Comparison of ENCODE assay signal across 1 cellular context in the genomic region with DNA sequence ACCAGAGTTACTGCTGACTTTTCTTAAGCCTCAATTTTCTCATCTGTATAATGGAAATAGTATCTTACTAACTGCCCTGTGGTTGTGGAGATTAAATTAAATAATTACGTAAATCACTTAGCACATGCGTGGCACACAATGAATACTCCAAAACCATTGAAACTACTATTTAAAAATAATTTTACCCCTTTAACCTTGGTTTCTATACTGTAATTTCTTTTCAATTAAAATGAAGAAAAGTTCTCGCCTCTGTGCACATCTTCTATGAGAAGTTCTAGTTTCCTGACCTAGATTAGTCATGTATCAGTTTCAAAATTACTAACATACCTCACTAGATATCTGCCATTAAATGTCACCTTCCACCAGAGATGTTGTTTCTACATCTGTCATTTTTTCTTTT.
TF ChIP-seq lines count a peak whose summit lies in the region.

No MANE protein-coding gene starts in this region.

TF ChIP-seq in SK-N-SH, 30 proteins besides CTCF, POLR2A, EP300 and RAD21 (continued from another document):
- TF ChIP-seq, protein P1, sequence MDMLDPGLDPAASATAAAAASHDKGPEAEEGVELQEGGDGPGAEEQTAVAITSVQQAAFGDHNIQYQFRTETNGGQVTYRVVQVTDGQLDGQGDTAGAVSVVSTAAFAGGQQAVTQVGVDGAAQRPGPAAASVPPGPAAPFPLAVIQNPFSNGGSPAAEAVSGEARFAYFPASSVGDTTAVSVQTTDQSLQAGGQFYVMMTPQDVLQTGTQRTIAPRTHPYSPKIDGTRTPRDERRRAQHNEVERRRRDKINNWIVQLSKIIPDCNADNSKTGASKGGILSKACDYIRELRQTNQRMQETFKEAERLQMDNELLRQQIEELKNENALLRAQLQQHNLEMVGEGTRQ (IDR thresholded peaks at IDR 0.05; ENCODE audit: borderline replicate concordance, low read depth, low read length) = no peak
- TF ChIP-seq POLR2AphosphoS5 (IDR thresholded peaks at IDR 0.05; ENCODE audit: low read depth, low read length) (no peak), EZH2phosphoT487 (IDR thresholded peaks at IDR 0.05; ENCODE audit: borderline replicate concordance, low read depth) (no peak), YY1 (IDR thresholded peaks at IDR 0.05; ENCODE audit: low read depth) (no peak), RCOR1 (IDR thresholded peaks at IDR 0.05; ENCODE audit: low read length) (no peak), FOXJ3 (CRISPR knock-in tag; IDR thresholded peaks at IDR 0.05) (no peak), CHD2 (IDR thresholded peaks at IDR 0.05; ENCODE audit: low read length, partially characterized antibody) (no peak), FOSL2 (IDR thresholded peaks at IDR 0.05; ENCODE audit: borderline replicate concordance, low read depth) (no peak), NFIC (IDR thresholded peaks at IDR 0.05; ENCODE audit: borderline replicate concordance) (no peak), GABPA (IDR thresholded peaks at IDR 0.05; ENCODE audit: low read depth) (no peak)
